In genomic region chr13:112238436-112238995, GRCh38 we compare ENCODE assay signal across 20 cellular contexts.
DNase-seq lines count a peak whose midpoint lies in the region; ATAC-seq and TF ChIP-seq lines count a peak whose summit lies in the region.
"Had no signal": no experiment of that assay in that cellular context is flagged by ENCODE, and none has a peak within 500 bp of the region (broad histone marks: within the 10 kb centered on the region; RNA-seq: fewer than 3 reads in every experiment).

No MANE protein-coding gene starts in this region.

- no peaks in the 10 kb centered on the region for H3K9me3 Mint-ChIP-seq in stimulated activated naive CD8-positive, alpha-beta T cell treated with anti-CD3 and anti-CD28 coated beads, Interleukin-15, amount 100 ng/mL, for 72 hours
- H3K9me3 Mint-ChIP-seq: CD4-positive, alpha-beta T cell; CD8-positive, alpha-beta T cell had no signal

- no peaks in the 10 kb centered on the region for H3K27me3 Mint-ChIP-seq in stimulated activated naive CD8-positive, alpha-beta T cell treated with anti-CD3 and anti-CD28 coated beads, Interleukin-15, amount 100 ng/mL, for 72 hours

- no peak for DNase-seq in stimulated activated naive CD8-positive, alpha-beta T cell treated with anti-CD3 and anti-CD28 coated beads, Interleukin-15, amount 100 ng/mL, for 72 hours
- no peak for DNase-seq in stimulated activated naive CD8-positive, alpha-beta T cell treated with anti-CD3 and anti-CD28 coated beads, Interleukin-15, Interleukin-2, amounts not matched to agents 100 U/mL and 50 U/mL, for 24 hours
- DNase-seq in mesenteric fat pad (ENCODE audit: low spot score): peak; percentile 41
- peak; percentile 59 for DNase-seq in posterior vena cava (ENCODE audit: low spot score)
- peak; percentile 40 for DNase-seq in upper lobe of right lung
- no peak for DNase-seq in hippocampal formation (lab: John Stamatoyannopoulos, UW)
- DNase-seq: AML-193; Caco-2; Calu3; CD4-positive, alpha-beta T cell; CD8-positive, alpha-beta T cell; DMS79 treated with DMSO at 0.1 percent for 48 hours; GF-D8 had no signal

- H3K36me3 ChIP-seq in upper lobe of right lung: no peaks in the 10 kb centered on the region
- H3K36me3 ChIP-seq: BLaER1 treated with 17β-estradiol and CSF1 and Interleukin-3, amounts not matched to agents 10 nM and 100 nM had no signal

- no peaks in the 10 kb centered on the region for H3K9me3 ChIP-seq in upper lobe of right lung
- H3K9me3 ChIP-seq: A549 had no signal

- no peaks in the 10 kb centered on the region for H3K4me1 Mint-ChIP-seq in stimulated activated naive CD8-positive, alpha-beta T cell treated with anti-CD3 and anti-CD28 coated beads, Interleukin-15, amount 100 ng/mL, for 72 hours
- H3K4me1 Mint-ChIP-seq: B cell had no signal

- TF ChIP-seq CTCF in upper lobe of right lung (IDR thresholded peaks at IDR 0.05): no peak

- H3K4me1 ChIP-seq in upper lobe of right lung: no peaks in the 10 kb centered on the region
- H3K4me1 ChIP-seq: A549; BLaER1 treated with 17β-estradiol and CSF1 and Interleukin-3, amounts not matched to agents 10 nM and 100 nM; Caco-2 had no signal

- H3K27ac ChIP-seq in upper lobe of right lung: no peak overlapping the region
- H3K27ac ChIP-seq: 22Rv1; A549; BLaER1 treated with 17β-estradiol and CSF1 and Interleukin-3, amounts not matched to agents 10 nM and 100 nM; C4-2B had no signal

- intact Hi-C loops in posterior vena cava (cut with DNase I): no loop called here
- intact Hi-C loops in upper lobe of right lung (cut with DNase I): no loop called here

- ATAC-seq in stimulated activated naive CD8-positive, alpha-beta T cell treated with anti-CD3 and anti-CD28 coated beads, Interleukin-15, amount 100 ng/mL, for 72 hours: peak; percentile 37
- ATAC-seq in stimulated activated naive CD8-positive, alpha-beta T cell treated with anti-CD3 and anti-CD28 coated beads, Interleukin-15, Interleukin-2, amounts not matched to agents 100 U/mL and 50 U/mL, for 24 hours: no peak
- ATAC-seq in upper lobe of right lung (no peak), GM21381 (IDR thresholded peaks at IDR 0.05; ENCODE audit: unreplicated experiment) (no peak), GM21529 (IDR thresholded peaks at IDR 0.05; ENCODE audit: unreplicated experiment) (no peak)
- ATAC-seq: A549; CD8-positive, alpha-beta T cell had no signal

- no peak overlapping the region for H3K27ac Mint-ChIP-seq in stimulated activated naive CD8-positive, alpha-beta T cell treated with anti-CD3 and anti-CD28 coated beads, Interleukin-15, amount 100 ng/mL, for 72 hours
- H3K27ac Mint-ChIP-seq: B cell; CD4-positive, alpha-beta T cell; CD8-positive, alpha-beta T cell had no signal

- H3K4me3 Mint-ChIP-seq in stimulated activated naive CD8-positive, alpha-beta T cell treated with anti-CD3 and anti-CD28 coated beads, Interleukin-15, amount 100 ng/mL, for 72 hours: no peak overlapping the region
- H3K4me3 Mint-ChIP-seq: B cell; CD4-positive, alpha-beta T cell; CD8-positive, alpha-beta T cell had no signal

- H3K27me3 ChIP-seq in upper lobe of right lung: no peaks in the 10 kb centered on the region
- H3K27me3 ChIP-seq: BLaER1 treated with 17β-estradiol and CSF1 and Interleukin-3, amounts not matched to agents 10 nM and 100 nM had no signal

- no peak overlapping the region for H3K4me3 ChIP-seq in upper lobe of right lung
- H3K4me3 ChIP-seq: A549; BLaER1 treated with 17β-estradiol and CSF1 and Interleukin-3, amounts not matched to agents 10 nM and 100 nM had no signal

Comparison
In these comparisons a context has a peak if more than half of its experiments do, and no peak if none do; other contexts are left out.
1. DNase-seq: peak in mesenteric fat pad (single experiment), posterior vena cava (single experiment) and upper lobe of right lung (single experiment); none in stimulated activated naive CD8-positive, alpha-beta T cell treated with anti-CD3 and anti-CD28 coated beads, Interleukin-15, amount 100 ng/mL, for 72 hours (0 of 2), stimulated activated naive CD8-positive, alpha-beta T cell treated with anti-CD3 and anti-CD28 coated beads, Interleukin-15, Interleukin-2, amounts not matched to agents 100 U/mL and 50 U/mL, for 24 hours (single experiment) and hippocampal formation (0 of 2).